Comparison of ENCODE assay signal across 9 cellular contexts in the genomic region with DNA sequence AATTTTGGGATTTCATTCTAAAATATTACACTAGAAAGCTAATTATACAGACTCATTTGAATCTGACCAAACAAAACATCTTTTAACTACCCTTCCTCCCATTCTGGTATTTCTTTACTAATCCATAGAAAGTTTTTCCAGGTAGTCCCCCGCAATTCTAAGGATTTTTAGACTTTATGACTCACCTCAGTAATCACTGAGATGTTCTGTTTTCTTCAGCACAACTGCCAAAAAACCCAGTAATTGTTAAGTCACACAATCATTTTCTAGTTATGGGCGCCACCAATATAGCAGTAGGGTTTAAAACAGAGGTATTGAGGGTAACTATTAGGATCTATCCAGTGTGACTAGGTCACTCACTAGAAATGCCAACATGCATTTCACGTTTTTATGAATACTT. TPM values are rescaled to one million over a fixed set of nuclear protein-coding genes. Genes with fewer than 3 reads are reported as not detected.
DNase-seq lines count a peak whose midpoint lies in the region; ATAC-seq and TF ChIP-seq lines count a peak whose summit lies in the region.
"Had no signal": no experiment of that assay in that cellular context is flagged by ENCODE, and none has a peak within 500 bp of the region (broad histone marks: within the 10 kb centered on the region; RNA-seq: fewer than 3 reads in every experiment).

No MANE protein-coding gene starts in this region.

- intact Hi-C loops in thyroid gland (cut with DNase I), result loop anchor here (5.0 kb wide), 1 partner anchor 54 kb away; a partner anchor contains a TSS

- TF ChIP-seq POLR2A in thyroid gland (IDR thresholded peaks at IDR 0.05), result no peak

- H3K27me3 ChIP-seq in adipocyte (replicated peaks; ENCODE audit: control insufficient read depth, insufficient read depth, low read length) (no peaks in the 10 kb centered on the region), thyroid gland (no peaks in the 10 kb centered on the region)

- peaks cover 35% of the 10 kb centered on the region for H3K36me3 ChIP-seq in adipocyte (ENCODE audit: control insufficient read depth, insufficient read depth, low read length, severe bottlenecking)
- peaks cover 8 to 10% of the 10 kb centered on the region in 2 donors for H3K36me3 ChIP-seq in thyroid gland

- no peak for TF ChIP-seq CTCF in thyroid gland (IDR thresholded peaks at IDR 0.05)

- H3K4me3 ChIP-seq in adipocyte (ENCODE audit: low read length), result peak overlapping the region; percentile 99
- peak overlapping the region in 2 of 3 donors; percentile 44 to 56 for H3K4me3 ChIP-seq in thyroid gland (replicated peaks in 1 of 3)

- WGBS in thyroid gland, 2 donors, result 8% methylated on average over 3 of the region's 3 CpGs

- peak overlapping the region in 2 of 3 donors; percentile 96 to 98 for H3K27ac ChIP-seq in thyroid gland

- H3K4me1 ChIP-seq in adipocyte (ENCODE audit: control insufficient read depth, insufficient read depth, low read length) (peaks cover 24% of the 10 kb centered on the region), thyroid gland (peaks cover 17 to 18% of the 10 kb centered on the region in 2 donors)

- H3K9me3 ChIP-seq in adipocyte (ENCODE audit: control insufficient read depth, low read length) (no peaks in the 10 kb centered on the region), thyroid gland (no peaks in the 10 kb centered on the region)

- ATAC-seq in GM18511 (IDR thresholded peaks at IDR 0.05; ENCODE audit: unreplicated experiment) (no peak), HG03135 (IDR thresholded peaks at IDR 0.05; ENCODE audit: unreplicated experiment) (no peak), GM21528 (IDR thresholded peaks at IDR 0.05; ENCODE audit: low FRiP score, unreplicated experiment) (no peak)

- peak; percentile 34 for DNase-seq in DMS 273 (lab: John Stamatoyannopoulos, UW; ENCODE audit: unreplicated experiment)
- DNase-seq in DMS 273 treated with DMSO at 0.1 percent for 48 hours (lab: John Stamatoyannopoulos, UW), result no peak
- peak; percentile 56 for DNase-seq in adipocyte (ENCODE audit: low read depth)
- peak; percentile 40 for DNase-seq in iris pigment epithelial cell (ENCODE audit: low read depth)
- DNase-seq in thyroid gland, result no peak
- DNase-seq: 8988T had no signal

- H3K9ac ChIP-seq in adipocyte (ENCODE audit: low read length), result peak overlapping the region; percentile 94

RNA-seq across cellular contexts. Expression of a gene that starts 1.6 kb away (rescaled TPM):
- 10 to 100 TPM; 17.1 to 18.7 (median 17.6) TPM for total RNA-seq in thyroid gland

RNA-seq across cellular contexts. Expression of a gene that starts 52.1 kb away (rescaled TPM):
- 100 to 1,000 TPM in 3 of 4 donors, 10 to 100 TPM in 1; 98.6 to 151 (median 131) TPM for total RNA-seq in thyroid gland

Comparison
In these comparisons a context has a peak if more than half of its experiments do, and no peak if none do; other contexts are left out.
1. DNase-seq: peak in DMS 273 (single experiment), adipocyte (single experiment) and iris pigment epithelial cell (single experiment); none in DMS 273 treated with DMSO at 0.1 percent for 48 hours (single experiment) and thyroid gland (0 of 2).